In genomic region chr5:78983601-78984000, GRCh38 we compare ENCODE assay signal across 8 cellular contexts. TPM values are rescaled to one million over a fixed set of nuclear protein-coding genes. Genes with fewer than 3 reads are reported as not detected.
DNase-seq lines count a peak whose midpoint lies in the region; TF ChIP-seq lines count a peak whose summit lies in the region.

No MANE protein-coding gene starts in this region.

- no peak overlapping the region for H3K27ac ChIP-seq in H9 (ENCODE audit: insufficient read length, low read depth, low read length)

- H3K4me3 ChIP-seq in AG04449 (ENCODE audit: low read depth, low read length) (peak overlapping the region; percentile 73), mucosa of stomach (ENCODE audit: low read length) (no peak overlapping the region)

- peaks cover 0 to 2% (median 0%) of the 10 kb centered on the region in 3 experiments; a peak in 1 of 7 replicates for H3K36me3 Mint-ChIP-seq in H9 (ENCODE audit: insufficient read depth in 1 of 3, low read depth in 3 of 3)
- H3K36me3 Mint-ChIP-seq in brain, result no peaks in the 10 kb centered on the region

- H3K79me1 ChIP-seq in H9 (ENCODE audit: insufficient read depth, low read depth, low read length, poor library complexity, severe bottlenecking), result no peaks in the 10 kb centered on the region

- H2BK15ac ChIP-seq in H9 (ENCODE audit: low read depth, low read length), result no peak overlapping the region

- no peak overlapping the region for H3K23ac ChIP-seq in H9 (ENCODE audit: insufficient read length, low read depth, low read length)

- no peak overlapping the region for H4K5ac ChIP-seq in H9 (ENCODE audit: insufficient read length, low read depth, low read length)

- no peak overlapping the region for H2AK5ac ChIP-seq in H9 (ENCODE audit: insufficient read length, low read length)

- no peak overlapping the region for H3K18ac ChIP-seq in H9 (ENCODE audit: insufficient read length, low read depth, low read length)

- WGBS in H9 (ENCODE audit: extremely low coverage, insufficient read length, low lambda C conversion rate), result no CpG with 5 or more reads among the region's 5 CpGs

- no peak overlapping the region for H2AFZ ChIP-seq in H9 (ENCODE audit: low read length)

- H3K56ac ChIP-seq in H9 (ENCODE audit: insufficient read length, low read depth, low read length), result no peak overlapping the region

- H3K27ac Mint-ChIP-seq in H9 (peak overlapping the region in 1 of 3 experiments; percentile 63; a peak in 1 of 7 replicates), brain (peak overlapping the region; percentile 38 to 97 (median 92))

- H3T11ph ChIP-seq in H9 (ENCODE audit: low read length), result no peak overlapping the region

- H3K4me1 Mint-ChIP-seq in H9 (peaks cover 22 to 25% of the 10 kb centered on the region in 2 experiments), brain (peaks cover 42% of the 10 kb centered on the region)

- H2BK120ac ChIP-seq in H9 (ENCODE audit: low read depth, low read length, poor library complexity, severe bottlenecking), result no peak overlapping the region

- H3K23me2 ChIP-seq in H9 (ENCODE audit: insufficient read length, low read depth, low read length, poor library complexity, severe bottlenecking), result peaks cover 4% of the 10 kb centered on the region

- no peak overlapping the region for H2BK20ac ChIP-seq in H9 (ENCODE audit: low read depth, low read length, poor library complexity, severe bottlenecking)

- H3K9me3 Mint-ChIP-seq in H9, result no peaks in the 10 kb centered on the region
- no peaks in the 10 kb centered on the region for H3K9me3 Mint-ChIP-seq in brain

- no peaks in the 10 kb centered on the region for H4K20me1 ChIP-seq in H9 (ENCODE audit: control insufficient read depth, insufficient read depth, insufficient read length)

- DNase-seq in AG04449 (ENCODE audit: low read depth, low spot score) (no peak), H9 (no peak), NCI-H510A treated with DMSO at 0.1 percent for 48 hours (lab: John Stamatoyannopoulos, UW) (no peak), hippocampal formation (lab: John Stamatoyannopoulos, UW) (no peak), NCI-H1417 treated with DMSO at 0.1 percent for 48 hours (lab: John Stamatoyannopoulos, UW) (no peak), mesenteric fat pad (ENCODE audit: low spot score) (no peak)

- H3K27me3 ChIP-seq in H9 (ENCODE audit: insufficient read depth, low read length) (no peaks in the 10 kb centered on the region), mucosa of stomach (ENCODE audit: control insufficient read depth, insufficient read depth, low read length) (no peaks in the 10 kb centered on the region)

- no peak overlapping the region for H3K14ac ChIP-seq in H9 (ENCODE audit: insufficient read depth, low read length)

- no peak overlapping the region for H3K4ac ChIP-seq in H9 (ENCODE audit: low read depth, low read length)

- POLR2A ChIA-PET in AG04449 (lab: Yijun Ruan, JAX), result interaction anchor here (2.7 kb wide), 1 partner anchor 38 kb away, joined by 16 read pairs; no protein-coding TSS in a partner anchor

- no peak for TF ChIP-seq CTCF in AG04449 (IDR thresholded peaks at IDR 0.05; ENCODE audit: insufficient read depth, low read length, missing control alignments)
- TF ChIP-seq CTCF in H9 (conservative IDR thresholded peaks at IDR 0.05), result no peak
- TF ChIP-seq CTCF in brain (conservative IDR thresholded peaks at IDR 0.05), result no peak

- H3K36me3 ChIP-seq in mucosa of stomach (ENCODE audit: control insufficient read depth, insufficient read depth, low read length), result no peaks in the 10 kb centered on the region

- H3K4me3 Mint-ChIP-seq in H9 (peak overlapping the region; percentile 77 to 83), brain (peak overlapping the region; percentile 86 to 93 (median 89))

- H2BK5ac ChIP-seq in H9 (ENCODE audit: insufficient read length, low read length), result no peak overlapping the region

- H3K4me1 ChIP-seq in H9 (ENCODE audit: insufficient read depth, low read length), result peaks cover 11% of the 10 kb centered on the region
- H3K4me1 ChIP-seq in mucosa of stomach (ENCODE audit: control insufficient read depth, insufficient read depth, low read length), result no peaks in the 10 kb centered on the region

- H4K91ac ChIP-seq in H9 (ENCODE audit: insufficient read length, low read depth, low read length), result no peak overlapping the region

- H3K9ac ChIP-seq in H9 (ENCODE audit: extremely low read depth, insufficient read length, low read length), result no peak overlapping the region
- peak overlapping the region; percentile 81 for H3K9ac ChIP-seq in mucosa of stomach (ENCODE audit: low read length)

- peak overlapping the region; percentile 68 for H3K4me2 ChIP-seq in H9 (ENCODE audit: insufficient read depth, insufficient read length, low read length)

- no peak overlapping the region for H4K8ac ChIP-seq in H9 (replicated peaks; ENCODE audit: insufficient read length, low read depth, low read length)

- no peak overlapping the region for H2BK12ac ChIP-seq in H9 (ENCODE audit: insufficient read length, low read depth, low read length)

- H3K79me2 ChIP-seq in H9 (ENCODE audit: insufficient read depth, low read length), result no peaks in the 10 kb centered on the region

- CTCF ChIA-PET in AG04449 (lab: Yijun Ruan, JAX), result interaction anchor here (0.9 to 7.2 kb wide), 16 partner anchors 8 to 1100 kb away, joined by 3 to 80 read pairs (median 7); no protein-coding TSS in a partner anchor

- H3K27me3 Mint-ChIP-seq in H9 (ENCODE audit: low read depth) (peaks cover 7% of the 10 kb centered on the region), brain (peaks cover 9% of the 10 kb centered on the region)

- H3K9me3 ChIP-seq in H9 (ENCODE audit: control insufficient read depth, low read depth, low read length) (no peaks in the 10 kb centered on the region), mucosa of stomach (ENCODE audit: control insufficient read depth, low read length) (no peaks in the 10 kb centered on the region)

RNA-seq across cellular contexts. Expression of gene ARSB, which starts 1.5 kb away (rescaled TPM):
- total RNA-seq in H9 (2021), result 11.4 and 12.0 TPM in 2 replicates
- polyA plus RNA-seq in brain (ENCODE audit: insufficient read depth, low read depth, low replicate concordance), result 2.6 TPM
- total RNA-seq in mesenteric fat pad, result 16.7 TPM
